In the genomic region with DNA sequence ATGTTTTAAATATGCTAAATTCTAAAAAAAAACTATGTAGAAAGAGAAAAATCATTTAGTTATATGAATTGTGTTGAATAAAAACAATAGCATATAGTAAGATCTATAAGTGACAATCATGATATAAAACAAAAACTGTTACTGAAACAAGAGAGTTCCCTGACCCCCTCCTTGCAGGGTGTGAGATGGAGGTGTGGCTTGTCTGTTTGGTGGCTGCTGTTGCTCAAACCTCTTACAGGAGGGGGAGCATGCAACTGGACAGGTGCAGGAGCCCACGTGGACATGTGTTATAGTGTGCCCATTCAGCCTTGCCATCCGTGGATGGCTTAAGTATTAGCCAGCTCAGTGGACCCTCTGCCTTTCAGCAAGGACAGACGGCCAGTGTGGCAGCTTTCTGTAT, we compare ENCODE assay signal across 1 cellular context.
TF ChIP-seq lines count a peak whose summit lies in the region.

No MANE protein-coding gene starts in this region.

TF ChIP-seq in H1, 55 proteins besides CTCF, POLR2A, EP300 and RAD21 (continued from another document):
- TF ChIP-seq SAP30 (IDR thresholded peaks at IDR 0.05; ENCODE audit: insufficient read depth, insufficient replicate concordance, low read length) = no peak
- TF ChIP-seq POU5F1 (IDR thresholded peaks at IDR 0.05; ENCODE audit: low read depth, low read length) = no peak
- TF ChIP-seq, protein P1, sequence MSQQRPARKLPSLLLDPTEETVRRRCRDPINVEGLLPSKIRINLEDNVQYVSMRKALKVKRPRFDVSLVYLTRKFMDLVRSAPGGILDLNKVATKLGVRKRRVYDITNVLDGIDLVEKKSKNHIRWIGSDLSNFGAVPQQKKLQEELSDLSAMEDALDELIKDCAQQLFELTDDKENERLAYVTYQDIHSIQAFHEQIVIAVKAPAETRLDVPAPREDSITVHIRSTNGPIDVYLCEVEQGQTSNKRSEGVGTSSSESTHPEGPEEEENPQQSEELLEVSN (IDR thresholded peaks at IDR 0.05) = no peak
- TF ChIP-seq BRCA1 (IDR thresholded peaks at IDR 0.05; ENCODE audit: low read depth, low read length) = no peak
- TF ChIP-seq, protein P2, sequence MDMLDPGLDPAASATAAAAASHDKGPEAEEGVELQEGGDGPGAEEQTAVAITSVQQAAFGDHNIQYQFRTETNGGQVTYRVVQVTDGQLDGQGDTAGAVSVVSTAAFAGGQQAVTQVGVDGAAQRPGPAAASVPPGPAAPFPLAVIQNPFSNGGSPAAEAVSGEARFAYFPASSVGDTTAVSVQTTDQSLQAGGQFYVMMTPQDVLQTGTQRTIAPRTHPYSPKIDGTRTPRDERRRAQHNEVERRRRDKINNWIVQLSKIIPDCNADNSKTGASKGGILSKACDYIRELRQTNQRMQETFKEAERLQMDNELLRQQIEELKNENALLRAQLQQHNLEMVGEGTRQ (IDR thresholded peaks at IDR 0.05; ENCODE audit: low read length) = no peak
- TF ChIP-seq EZH2 (IDR thresholded peaks at IDR 0.05; ENCODE audit: low read depth, low read length, severe bottlenecking) = no peak
- no peak for TF ChIP-seq ZNF274 (IDR thresholded peaks at IDR 0.05; ENCODE audit: borderline replicate concordance, extremely low read depth, low read length)
